In genomic region chr12:94941440-94941862, GRCh38 we compare ENCODE assay signal across 2 cellular contexts.
TF ChIP-seq lines count a peak whose summit lies in the region.

No MANE protein-coding gene starts in this region.

TF ChIP-seq in SK-N-SH, 30 proteins besides CTCF, POLR2A, EP300 and RAD21 (continued from another document):
- no peak for TF ChIP-seq FOXJ3 (CRISPR knock-in tag; IDR thresholded peaks at IDR 0.05)
- TF ChIP-seq USF1 (IDR thresholded peaks at IDR 0.05; ENCODE audit: borderline replicate concordance, low read depth) = no peak
TF ChIP-seq in SK-N-SH: peak in this region for 2.

TF ChIP-seq in K562, 482 proteins besides CTCF, POLR2A, EP300 and RAD21 (continued from another document):
- no peak for TF ChIP-seq ARID3B (CRISPR knock-in tag; IDR thresholded peaks at IDR 0.05; ENCODE audit: borderline replicate concordance)
- no peak for TF ChIP-seq CHCHD3 (CRISPR knock-in tag; IDR thresholded peaks at IDR 0.05)
- no peak for TF ChIP-seq MEF2A (IDR thresholded peaks at IDR 0.05; ENCODE audit: control insufficient read depth, low read depth, low read length)
- TF ChIP-seq WHSC1 (IDR thresholded peaks at IDR 0.05; ENCODE audit: low read length) = no peak
